In the genomic region with DNA sequence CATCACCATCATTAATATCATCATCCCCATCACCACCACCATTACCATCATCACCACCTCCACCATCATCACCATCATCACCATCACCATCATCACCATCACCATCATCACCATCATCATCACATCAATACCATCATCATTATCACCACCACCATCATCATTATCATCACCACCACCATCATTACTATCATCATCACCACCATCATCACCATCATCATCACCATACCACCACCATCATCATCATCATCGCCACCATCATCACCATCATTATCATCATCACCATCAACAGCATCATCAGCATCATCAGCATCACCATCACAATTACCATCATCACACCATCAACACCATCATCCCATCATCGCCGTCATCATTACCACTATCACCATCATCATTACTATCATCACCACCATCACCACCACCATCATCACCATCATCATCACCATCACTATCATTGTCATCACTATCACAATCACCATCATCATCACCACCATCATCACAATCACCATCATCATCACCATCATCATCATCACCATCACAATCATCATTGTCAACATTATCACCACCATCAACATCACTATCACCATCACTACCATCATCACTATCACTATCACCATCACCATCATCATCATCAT, we compare ENCODE assay signal across 29 cellular contexts.
"Had no signal": no experiment of that assay in that cellular context is flagged by ENCODE, and none has a peak within 500 bp of the region (broad histone marks: within the 10 kb centered on the region; RNA-seq: fewer than 3 reads in every experiment).

No MANE protein-coding gene starts in this region.

- DNase-seq: activated CD4-positive, alpha-beta memory T cell treated with anti-CD3 and anti-CD28 coated beads for 36 hours; activated CD4-positive, alpha-beta T cell treated with anti-CD3 and anti-CD28 coated beads for 36 hours; activated CD4-positive, alpha-beta T cell treated with anti-CD3 and anti-CD28 coated beads, Interleukin-2, amount 10 ng/mL, durations not matched to agents 24 days and 14 days; activated CD4-positive, CD25-positive, alpha-beta regulatory T cell; activated CD4-positive, CD25-positive, alpha-beta regulatory T cell treated with anti-CD3 and anti-CD28 coated beads, Interleukin-2, amount 50 U/mL, for 72 hours; activated CD8-positive, alpha-beta memory T cell treated with anti-CD3 and anti-CD28 coated beads, Interleukin-2, amount 10 ng/mL, durations not matched to agents 7 days and 5 days; activated CD8-positive, alpha-beta memory T cell treated with anti-CD3 and anti-CD28 coated beads, Interleukin-2, amount 50 U/mL, for 4 hours; activated CD8-positive, alpha-beta T cell treated with anti-CD3 and anti-CD28 coated beads, Interleukin-2, amount 10 ng/mL, durations not matched to agents 7 days and 5 days; activated effector memory CD4-positive, alpha-beta T cell treated with anti-CD3 and anti-CD28 coated beads, Interleukin-2, amount 50 U/mL, for 16 hours; activated naive CD4-positive, alpha-beta T cell treated with anti-CD3 and anti-CD28 coated beads for 36 hours; activated naive CD8-positive, alpha-beta T cell treated with anti-CD3 and anti-CD28 coated beads for 36 hours; activated naive CD8-positive, alpha-beta T cell treated with anti-CD3 and anti-CD28 coated beads, Interleukin-2, amount 50 U/mL, for 24 hours; activated T-cell treated with anti-CD3 and anti-CD28 coated beads, Interleukin-2, amount 50 U/mL, for 1 hour; activated T-cell treated with anti-CD3 and anti-CD28 coated beads, Interleukin-2, amount 50 U/mL, for 48 hours; adrenal gland; amygdala; aorta; body of pancreas; central memory CD4-positive, alpha-beta T cell; cerebellar nuclear complex; colonic mucosa; effector CD8-positive, alpha-beta T cell; foreskin keratinocyte; gastrocnemius medialis; glutamatergic neuron; heart left ventricle; T-helper 2 cell had no signal

- H3K36me3 ChIP-seq: adrenal gland, cardiac muscle cell, colonic mucosa, gastrocnemius medialis, heart left ventricle had no signal

- H3K9me3 ChIP-seq: adrenal gland, body of pancreas, colonic mucosa, gastrocnemius medialis, heart left ventricle had no signal

- H3K27me3 ChIP-seq: adrenal gland, body of pancreas, cardiac muscle cell, colonic mucosa, foreskin keratinocyte, gastrocnemius medialis, heart left ventricle had no signal

- H3K4me3 ChIP-seq: adrenal gland, body of pancreas, cardiac muscle cell, colonic mucosa, gastrocnemius medialis, heart left ventricle had no signal

- H3K4me1 ChIP-seq: adrenal gland, body of pancreas, colonic mucosa, foreskin keratinocyte, gastrocnemius medialis, heart left ventricle had no signal

- H3K27ac ChIP-seq: adrenal gland, body of pancreas, cardiac muscle cell, colonic mucosa, foreskin keratinocyte, gastrocnemius medialis, heart left ventricle had no signal

- ATAC-seq: activated CD4-positive, alpha-beta T cell treated with anti-CD3 and anti-CD28 coated beads for 36 hours; activated CD8-positive, alpha-beta memory T cell treated with anti-CD3 and anti-CD28 coated beads, Interleukin-2, amount 10 ng/mL, durations not matched to agents 7 days and 5 days; activated CD8-positive, alpha-beta T cell treated with anti-CD3 and anti-CD28 coated beads, Interleukin-2, amount 10 ng/mL, durations not matched to agents 7 days and 5 days; activated naive CD8-positive, alpha-beta T cell treated with anti-CD3 and anti-CD28 coated beads, Interleukin-2, amount 50 U/mL, for 24 hours; body of pancreas; esophagus mucosa; foreskin keratinocyte; gastrocnemius medialis; heart left ventricle had no signal
